8 cellular contexts compared by ENCODE assay signal in the genomic region with DNA sequence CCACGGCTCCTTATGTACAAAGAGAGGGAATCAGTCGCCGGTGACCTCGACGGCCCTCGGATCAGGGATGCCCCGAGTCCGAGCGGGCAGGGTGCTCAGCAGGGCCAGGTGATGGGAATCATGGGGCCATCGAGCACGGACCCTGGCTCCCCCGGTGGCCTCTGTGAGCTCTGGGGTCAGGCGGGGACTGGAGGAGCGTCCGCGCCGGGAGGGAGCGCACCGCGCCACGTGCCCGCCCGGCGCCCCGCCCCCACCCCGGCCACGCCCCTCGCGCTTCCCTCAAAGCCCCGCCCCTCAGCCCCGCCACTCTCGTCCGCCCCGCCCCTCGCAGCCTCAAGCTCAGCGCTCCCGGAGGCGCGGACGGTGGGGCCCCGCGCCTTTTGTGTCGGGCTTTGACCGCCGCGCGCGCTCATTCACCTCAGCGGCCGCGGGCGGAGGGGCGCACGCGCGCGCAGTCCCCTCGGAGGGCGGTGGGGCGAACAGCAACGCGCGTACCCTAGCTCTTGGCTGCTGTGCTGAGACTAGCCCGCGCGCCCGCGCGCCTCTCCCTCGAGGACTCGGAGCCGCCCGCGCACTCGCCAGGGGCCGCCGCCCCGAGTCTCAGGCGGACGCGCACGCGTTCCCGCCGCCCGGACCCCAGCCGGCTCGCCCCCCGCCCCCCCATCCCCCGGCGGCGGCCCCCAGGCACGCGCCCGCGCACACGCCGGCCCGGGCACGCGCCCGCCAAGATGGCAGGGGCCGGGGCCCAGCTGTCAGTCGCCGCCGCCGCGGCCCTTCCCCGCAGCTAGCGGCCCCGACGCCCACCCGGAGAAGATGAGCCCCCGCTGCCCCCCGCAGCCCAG.
DNase-seq lines count a peak whose midpoint lies in the region; ATAC-seq and TF ChIP-seq lines count a peak whose summit lies in the region.

No MANE protein-coding gene starts in this region.

- CTCF ChIA-PET in GM10248 (lab: Yijun Ruan, JAX) = interaction anchor here (1.4 to 6.6 kb wide), 5 partner anchors 12 to 137 kb away, joined by 3 to 47 read pairs (median 9); no protein-coding TSS in a partner anchor

- peak; percentile 86 for DNase-seq in GM10248 (ENCODE audit: extremely low spot score)
- DNase-seq in NCI-H2171 (lab: John Stamatoyannopoulos, UW) = peak; percentile 96
- peak; percentile 77 for DNase-seq in central memory CD4-positive, alpha-beta T cell
- peak; percentile 89 for DNase-seq in islet precursor cell
- peak; percentile 89 for DNase-seq in stimulated activated CD4-positive, alpha-beta T cell treated with anti-CD3 and anti-CD28 coated beads, Interleukin-12 subunit alpha, Interleukin-12 subunit beta, amount 100 ng/mL, for 4 hours
- no peak for DNase-seq in 8988T

- POLR2A ChIA-PET in GM10248 (lab: Yijun Ruan, JAX) = no interaction called here

- peak; percentile 71 for ATAC-seq in HG02884 (IDR thresholded peaks at IDR 0.05; ENCODE audit: unreplicated experiment)
- ATAC-seq in activated CD4-positive, CD25-positive, alpha-beta regulatory T cell treated with anti-CD3 and anti-CD28 coated beads, Interleukin-2, amount 50 U/mL, for 24 hours = peak; percentile 75 to 78

- TF ChIP-seq CTCF in GM10248 (IDR thresholded peaks at IDR 0.05; ENCODE audit: control extremely low read depth, extremely low read depth, low read depth, missing control alignments) = no peak
